Comparison of ENCODE assay signal across 8 cellular contexts in the genomic region with DNA sequence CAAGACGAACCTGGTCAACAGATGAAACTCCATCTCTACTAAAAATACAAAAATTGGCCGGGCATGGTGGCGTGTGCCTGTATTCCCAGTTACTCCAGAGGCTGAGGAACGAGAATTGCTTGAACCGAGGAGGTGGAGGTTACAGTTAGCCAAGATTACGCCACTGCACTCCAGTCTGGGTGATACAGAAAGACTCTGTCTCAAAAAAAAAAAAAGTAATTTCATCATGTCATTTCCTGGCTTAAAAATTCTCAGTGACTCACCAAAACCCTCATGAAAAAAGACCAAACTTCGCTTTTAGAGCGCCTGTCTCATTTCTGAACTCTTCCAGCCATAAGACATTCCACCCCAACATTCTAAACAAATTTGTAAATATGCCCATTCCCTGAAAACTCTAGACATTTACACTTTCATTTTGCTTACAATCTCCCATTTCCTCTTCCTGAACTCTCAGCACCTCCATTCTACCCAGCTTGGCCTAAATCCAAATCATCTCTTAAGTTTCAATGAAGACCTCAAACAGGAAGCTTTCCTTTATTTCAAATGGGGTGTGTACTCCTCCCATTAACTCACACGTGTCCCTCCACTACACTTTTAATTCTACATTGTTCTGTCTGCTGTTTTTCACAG. TPM values are rescaled to one million over a fixed set of nuclear protein-coding genes. Genes with fewer than 3 reads are reported as not detected.
DNase-seq lines count a peak whose midpoint lies in the region; ATAC-seq and TF ChIP-seq lines count a peak whose summit lies in the region.

No MANE protein-coding gene starts in this region.

- H3K27ac Mint-ChIP-seq in activated naive CD4-positive, alpha-beta T cell treated with anti-CD3 and anti-CD28 coated beads, Interleukin-2, amount 50 U/mL, for 72 hours, result peak overlapping the region; percentile 5 to 81

- H3K27me3 ChIP-seq in BLaER1 treated with 17β-estradiol and CSF1 and Interleukin-3, amounts not matched to agents 10 nM and 100 nM, result no peaks in the 10 kb centered on the region
- H3K27me3 ChIP-seq in BE2C, result no peaks in the 10 kb centered on the region

- peaks cover 1 to 16% (median 6%) of the 10 kb centered on the region in 11 experiments; a peak in 19 of 22 replicates for H3K9me3 ChIP-seq in BLaER1 treated with 17β-estradiol and CSF1 and Interleukin-3, amounts not matched to agents 10 nM and 100 nM (replicated peaks in 1 of 11)
- H3K9me3 ChIP-seq in BE2C, result no peaks in the 10 kb centered on the region

- H3K4me1 ChIP-seq in BLaER1 treated with 17β-estradiol and CSF1 and Interleukin-3, amounts not matched to agents 10 nM and 100 nM, result peaks cover 0 to 27% (median 14%) of the 10 kb centered on the region in 10 experiments; a peak in 13 of 20 replicates
- no peaks in the 10 kb centered on the region for H3K4me1 ChIP-seq in BE2C

- no peak for TF ChIP-seq CTCF in BE2C (IDR thresholded peaks at IDR 0.05; ENCODE audit: low read depth, low read length)

- H3K27ac ChIP-seq in BLaER1 treated with 17β-estradiol and CSF1 and Interleukin-3, amounts not matched to agents 10 nM and 100 nM, result peak overlapping the region in 10 of 11 experiments; percentile 29 to 83 (median 60); a peak in 18 of 22 replicates

- DNase-seq in Jurkat, Clone E6-1 (ENCODE audit: low read depth, low spot score), result peak; percentile 27
- DNase-seq in activated naive CD4-positive, alpha-beta T cell treated with anti-CD3 and anti-CD28 coated beads, Interleukin-2, amount 50 U/mL, for 72 hours (ENCODE audit: low spot score in 2 of 2), result no peak
- DNase-seq in kidney tubule cell (ENCODE audit: low spot score) (peak; percentile 83), NCI-H526 (lab: John Stamatoyannopoulos, UW) (no peak), inferior parietal cortex (ENCODE audit: extremely low spot score) (no peak), BE2C (no peak)

- no peaks in the 10 kb centered on the region for H3K36me3 Mint-ChIP-seq in activated naive CD4-positive, alpha-beta T cell treated with anti-CD3 and anti-CD28 coated beads, Interleukin-2, amount 50 U/mL, for 72 hours

- H4K20me1 ChIP-seq in BLaER1 treated with 17β-estradiol and CSF1 and Interleukin-3, amounts not matched to agents 10 nM and 100 nM, result no peaks in the 10 kb centered on the region

- no peaks in the 10 kb centered on the region for H3K9me3 Mint-ChIP-seq in activated naive CD4-positive, alpha-beta T cell treated with anti-CD3 and anti-CD28 coated beads, Interleukin-2, amount 50 U/mL, for 72 hours

- peak overlapping the region in 9 of 11 experiments; percentile 22 to 85 (median 62); a peak in 17 of 22 replicates for H3K4me2 ChIP-seq in BLaER1 treated with 17β-estradiol and CSF1 and Interleukin-3, amounts not matched to agents 10 nM and 100 nM

- no peak overlapping the region; a peak in 1 of 20 replicates for H3K4me3 ChIP-seq in BLaER1 treated with 17β-estradiol and CSF1 and Interleukin-3, amounts not matched to agents 10 nM and 100 nM
- H3K4me3 ChIP-seq in Jurkat, Clone E6-1 (ENCODE audit: low read length), result no peak overlapping the region
- no peak overlapping the region for H3K4me3 ChIP-seq in BE2C (ENCODE audit: low read depth, low read length)

- peak overlapping the region in 5 of 11 experiments; percentile 35 to 61 (median 49); a peak in 8 of 22 replicates for H3K9ac ChIP-seq in BLaER1 treated with 17β-estradiol and CSF1 and Interleukin-3, amounts not matched to agents 10 nM and 100 nM

- peak; percentile 73 to 77 for ATAC-seq in activated naive CD4-positive, alpha-beta T cell treated with anti-CD3 and anti-CD28 coated beads, Interleukin-2, amount 50 U/mL, for 72 hours
- ATAC-seq in HG02840 (IDR thresholded peaks at IDR 0.05; ENCODE audit: low FRiP score, unreplicated experiment), result no peak

- H3K36me3 ChIP-seq in BLaER1 treated with 17β-estradiol and CSF1 and Interleukin-3, amounts not matched to agents 10 nM and 100 nM, result no peaks in the 10 kb centered on the region
- no peaks in the 10 kb centered on the region for H3K36me3 ChIP-seq in BE2C

RNA-seq across cellular contexts. Expression of gene PRRC2C, which starts 50.5 kb away (rescaled TPM):
- polyA plus RNA-seq in Jurkat, Clone E6-1 (2012; ENCODE audit: insufficient read depth, insufficient read length), result 44.3 TPM
- total RNA-seq in activated naive CD4-positive, alpha-beta T cell treated with anti-CD3 and anti-CD28 coated beads, Interleukin-2, amount 50 U/mL, for 72 hours, result 100 to 1,000 TPM; 211 to 248 TPM
- 96.9 TPM for polyA plus RNA-seq in BE2C (2012; ENCODE audit: insufficient read depth, insufficient read length, low read depth)

Comparison
In these comparisons a context has a peak if more than half of its experiments do, and no peak if none do; other contexts are left out.
1. DNase-seq: peak in Jurkat, Clone E6-1 (single experiment) and kidney tubule cell (single experiment); none in activated naive CD4-positive, alpha-beta T cell treated with anti-CD3 and anti-CD28 coated beads, Interleukin-2, amount 50 U/mL, for 72 hours (0 of 2), NCI-H526 (0 of 2), inferior parietal cortex (single experiment) and BE2C (single experiment).